Comparison of ENCODE assay signal across 1 cellular context in the genomic region with DNA sequence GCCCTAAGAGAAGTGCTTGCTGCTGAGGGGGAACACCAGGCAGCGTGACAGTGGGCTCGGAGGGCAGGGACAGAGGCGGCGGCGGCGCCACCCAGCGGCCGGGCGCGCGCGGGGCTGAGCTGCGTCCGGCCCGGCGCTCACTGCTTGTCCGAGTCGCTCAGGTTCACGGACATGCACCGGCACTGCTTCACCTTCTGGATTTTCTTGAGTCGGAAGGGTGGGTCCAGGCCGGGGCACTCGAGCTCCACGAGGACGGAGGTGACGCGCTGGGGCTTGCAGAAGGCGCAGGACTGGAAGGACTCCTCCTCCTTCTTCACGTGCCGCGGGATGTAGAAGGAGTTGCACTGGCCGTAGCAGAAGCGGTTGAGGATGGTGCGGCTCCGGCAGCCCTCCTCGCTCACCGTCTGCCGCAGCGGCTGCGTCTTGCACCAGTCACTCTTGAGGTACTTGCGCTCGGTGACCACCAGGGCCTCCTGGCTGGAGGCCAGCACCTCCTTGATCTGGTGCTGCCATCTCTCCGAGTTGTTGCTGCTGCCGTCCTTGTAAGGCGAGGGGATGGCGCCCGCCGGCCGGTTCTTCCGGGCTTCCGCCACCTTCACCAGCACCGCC.
TF ChIP-seq lines count a peak whose summit lies in the region.

No MANE protein-coding gene starts in this region.

TF ChIP-seq in H1, 55 proteins besides CTCF, POLR2A, EP300 and RAD21 (continued from another document):
- TF ChIP-seq TAF7 (optimal IDR thresholded peaks at IDR 0.05; ENCODE audit: borderline replicate concordance, low read depth, low read length) (no peak), SIN3A (conservative IDR thresholded peaks at IDR 0.05 in 1 of 2, IDR thresholded peaks at IDR 0.05 in 1 of 2; ENCODE audit: low read depth in 1 of 2, low read length in 2 of 2) (no peak), PHF8 (conservative IDR thresholded peaks at IDR 0.05; ENCODE audit: low read depth, low read length) (0 out of 2 replicates have a peak, but pooled peaks have one; percentile 19), EZH2 (IDR thresholded peaks at IDR 0.05; ENCODE audit: low read depth, low read length, severe bottlenecking) (peak; percentile 30), JUND (IDR thresholded peaks at IDR 0.05; ENCODE audit: low read length) (no peak), SIRT6 (IDR thresholded peaks at IDR 0.05; ENCODE audit: low read length) (no peak), BACH1 (IDR thresholded peaks at IDR 0.05; ENCODE audit: low read length) (peak; percentile 41; the same call in 1 of the 2 replicates), KDM1A (IDR thresholded peaks at IDR 0.05; ENCODE audit: borderline replicate concordance, low read length) (no peak), TCF12 (IDR thresholded peaks at IDR 0.05; ENCODE audit: low read depth, low read length) (no peak), CREB1 (IDR thresholded peaks at IDR 0.05) (peak; percentile 38)
- TF ChIP-seq, protein P1, sequence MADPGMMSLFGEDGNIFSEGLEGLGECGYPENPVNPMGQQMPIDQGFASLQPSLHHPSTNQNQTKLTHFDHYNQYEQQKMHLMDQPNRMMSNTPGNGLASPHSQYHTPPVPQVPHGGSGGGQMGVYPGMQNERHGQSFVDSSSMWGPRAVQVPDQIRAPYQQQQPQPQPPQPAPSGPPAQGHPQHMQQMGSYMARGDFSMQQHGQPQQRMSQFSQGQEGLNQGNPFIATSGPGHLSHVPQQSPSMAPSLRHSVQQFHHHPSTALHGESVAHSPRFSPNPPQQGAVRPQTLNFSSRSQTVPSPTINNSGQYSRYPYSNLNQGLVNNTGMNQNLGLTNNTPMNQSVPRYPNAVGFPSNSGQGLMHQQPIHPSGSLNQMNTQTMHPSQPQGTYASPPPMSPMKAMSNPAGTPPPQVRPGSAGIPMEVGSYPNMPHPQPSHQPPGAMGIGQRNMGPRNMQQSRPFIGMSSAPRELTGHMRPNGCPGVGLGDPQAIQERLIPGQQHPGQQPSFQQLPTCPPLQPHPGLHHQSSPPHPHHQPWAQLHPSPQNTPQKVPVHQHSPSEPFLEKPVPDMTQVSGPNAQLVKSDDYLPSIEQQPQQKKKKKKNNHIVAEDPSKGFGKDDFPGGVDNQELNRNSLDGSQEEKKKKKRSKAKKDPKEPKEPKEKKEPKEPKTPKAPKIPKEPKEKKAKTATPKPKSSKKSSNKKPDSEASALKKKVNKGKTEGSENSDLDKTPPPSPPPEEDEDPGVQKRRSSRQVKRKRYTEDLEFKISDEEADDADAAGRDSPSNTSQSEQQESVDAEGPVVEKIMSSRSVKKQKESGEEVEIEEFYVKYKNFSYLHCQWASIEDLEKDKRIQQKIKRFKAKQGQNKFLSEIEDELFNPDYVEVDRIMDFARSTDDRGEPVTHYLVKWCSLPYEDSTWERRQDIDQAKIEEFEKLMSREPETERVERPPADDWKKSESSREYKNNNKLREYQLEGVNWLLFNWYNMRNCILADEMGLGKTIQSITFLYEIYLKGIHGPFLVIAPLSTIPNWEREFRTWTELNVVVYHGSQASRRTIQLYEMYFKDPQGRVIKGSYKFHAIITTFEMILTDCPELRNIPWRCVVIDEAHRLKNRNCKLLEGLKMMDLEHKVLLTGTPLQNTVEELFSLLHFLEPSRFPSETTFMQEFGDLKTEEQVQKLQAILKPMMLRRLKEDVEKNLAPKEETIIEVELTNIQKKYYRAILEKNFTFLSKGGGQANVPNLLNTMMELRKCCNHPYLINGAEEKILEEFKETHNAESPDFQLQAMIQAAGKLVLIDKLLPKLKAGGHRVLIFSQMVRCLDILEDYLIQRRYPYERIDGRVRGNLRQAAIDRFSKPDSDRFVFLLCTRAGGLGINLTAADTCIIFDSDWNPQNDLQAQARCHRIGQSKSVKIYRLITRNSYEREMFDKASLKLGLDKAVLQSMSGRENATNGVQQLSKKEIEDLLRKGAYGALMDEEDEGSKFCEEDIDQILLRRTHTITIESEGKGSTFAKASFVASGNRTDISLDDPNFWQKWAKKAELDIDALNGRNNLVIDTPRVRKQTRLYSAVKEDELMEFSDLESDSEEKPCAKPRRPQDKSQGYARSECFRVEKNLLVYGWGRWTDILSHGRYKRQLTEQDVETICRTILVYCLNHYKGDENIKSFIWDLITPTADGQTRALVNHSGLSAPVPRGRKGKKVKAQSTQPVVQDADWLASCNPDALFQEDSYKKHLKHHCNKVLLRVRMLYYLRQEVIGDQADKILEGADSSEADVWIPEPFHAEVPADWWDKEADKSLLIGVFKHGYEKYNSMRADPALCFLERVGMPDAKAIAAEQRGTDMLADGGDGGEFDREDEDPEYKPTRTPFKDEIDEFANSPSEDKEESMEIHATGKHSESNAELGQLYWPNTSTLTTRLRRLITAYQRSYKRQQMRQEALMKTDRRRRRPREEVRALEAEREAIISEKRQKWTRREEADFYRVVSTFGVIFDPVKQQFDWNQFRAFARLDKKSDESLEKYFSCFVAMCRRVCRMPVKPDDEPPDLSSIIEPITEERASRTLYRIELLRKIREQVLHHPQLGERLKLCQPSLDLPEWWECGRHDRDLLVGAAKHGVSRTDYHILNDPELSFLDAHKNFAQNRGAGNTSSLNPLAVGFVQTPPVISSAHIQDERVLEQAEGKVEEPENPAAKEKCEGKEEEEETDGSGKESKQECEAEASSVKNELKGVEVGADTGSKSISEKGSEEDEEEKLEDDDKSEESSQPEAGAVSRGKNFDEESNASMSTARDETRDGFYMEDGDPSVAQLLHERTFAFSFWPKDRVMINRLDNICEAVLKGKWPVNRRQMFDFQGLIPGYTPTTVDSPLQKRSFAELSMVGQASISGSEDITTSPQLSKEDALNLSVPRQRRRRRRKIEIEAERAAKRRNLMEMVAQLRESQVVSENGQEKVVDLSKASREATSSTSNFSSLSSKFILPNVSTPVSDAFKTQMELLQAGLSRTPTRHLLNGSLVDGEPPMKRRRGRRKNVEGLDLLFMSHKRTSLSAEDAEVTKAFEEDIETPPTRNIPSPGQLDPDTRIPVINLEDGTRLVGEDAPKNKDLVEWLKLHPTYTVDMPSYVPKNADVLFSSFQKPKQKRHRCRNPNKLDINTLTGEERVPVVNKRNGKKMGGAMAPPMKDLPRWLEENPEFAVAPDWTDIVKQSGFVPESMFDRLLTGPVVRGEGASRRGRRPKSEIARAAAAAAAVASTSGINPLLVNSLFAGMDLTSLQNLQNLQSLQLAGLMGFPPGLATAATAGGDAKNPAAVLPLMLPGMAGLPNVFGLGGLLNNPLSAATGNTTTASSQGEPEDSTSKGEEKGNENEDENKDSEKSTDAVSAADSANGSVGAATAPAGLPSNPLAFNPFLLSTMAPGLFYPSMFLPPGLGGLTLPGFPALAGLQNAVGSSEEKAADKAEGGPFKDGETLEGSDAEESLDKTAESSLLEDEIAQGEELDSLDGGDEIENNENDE (IDR thresholded peaks at IDR 0.05; ENCODE audit: insufficient replicate concordance, low read length) = no peak
TF ChIP-seq in H1: peak in this region for 10.
